Comparison of ENCODE assay signal across 9 cellular contexts in genomic region chr2:44954902-44955592, GRCh38. TPM values are rescaled to one million over a fixed set of nuclear protein-coding genes. Genes with fewer than 3 reads are reported as not detected.
DNase-seq lines count a peak whose midpoint lies in the region; ATAC-seq and TF ChIP-seq lines count a peak whose summit lies in the region.
"Had no signal": no experiment of that assay in that cellular context is flagged by ENCODE, and none has a peak within 500 bp of the region (broad histone marks: within the 10 kb centered on the region; RNA-seq: fewer than 3 reads in every experiment).

No MANE protein-coding gene starts in this region.

- in situ Hi-C loops in KBM-7 (cut with MboI; ENCODE audit: low pct_unique_long_range_greater_than_20kb, low sequenced_read_pairs): no loop called here

- peaks cover 8% of the 10 kb centered on the region; the same call in 1 of the 2 replicates for H3F3A ChIP-seq in GM23338 (replicated peaks; ENCODE audit: low read depth)

- H3K4me3 ChIP-seq in ACC112 (ENCODE audit: low read depth, low read length): peak overlapping the region; percentile 69
- H3K4me3 ChIP-seq in GM23338: peak overlapping the region; percentile 54
- peak overlapping the region in 2 of 3 donors; percentile 24 to 25 for H3K4me3 ChIP-seq in liver (ENCODE audit: low read depth in 1 of 3, low read length in 3 of 3)

- H4K20me1 ChIP-seq in GM23338 (replicated peaks; ENCODE audit: insufficient read depth): no peaks in the 10 kb centered on the region; the same call in 1 of the 2 replicates

- peaks cover 70% of the 10 kb centered on the region for H3K27me3 Mint-ChIP-seq in GM23338 (ENCODE audit: insufficient read depth, low read depth, poor library complexity)
- H3K27me3 Mint-ChIP-seq in activated T-helper 2 cell treated with anti-CD3 and anti-CD28 coated beads, Interferon-gamma antibody, Interleukin-2, Interleukin-4, amounts not matched to agents 10 μg/mL and 5 μg/mL and 100 μg/mL, durations not matched to agents 14 hours and 24 hours and 36 hours (ENCODE audit: low read depth): peaks cover 70% of the 10 kb centered on the region

- H3K4me3 Mint-ChIP-seq in GM23338: peak overlapping the region; percentile 68
- H3K4me3 Mint-ChIP-seq in activated T-helper 2 cell treated with anti-CD3 and anti-CD28 coated beads, Interferon-gamma antibody, Interleukin-2, Interleukin-4, amounts not matched to agents 10 μg/mL and 5 μg/mL and 100 μg/mL, durations not matched to agents 14 hours and 24 hours and 36 hours (ENCODE audit: low read depth): peak overlapping the region; percentile 45

- no peak overlapping the region for H3K27ac Mint-ChIP-seq in GM23338
- no peak overlapping the region for H3K27ac Mint-ChIP-seq in activated T-helper 2 cell treated with anti-CD3 and anti-CD28 coated beads, Interferon-gamma antibody, Interleukin-2, Interleukin-4, amounts not matched to agents 10 μg/mL and 5 μg/mL and 100 μg/mL, durations not matched to agents 14 hours and 24 hours and 36 hours

- H3K27ac ChIP-seq in ACC112 (ENCODE audit: low read depth, low read length) (no peak overlapping the region), GM23338 (ENCODE audit: low read depth) (no peak overlapping the region), liver (ENCODE audit: low read depth in 1 of 2, low read length in 2 of 2) (no peak overlapping the region)
- H3K27ac ChIP-seq: skin epidermis had no signal

- WGBS in liver: 5% methylated on average over 43 of the region's 43 CpGs

- H3K79me2 ChIP-seq in ACC112 (ENCODE audit: control insufficient read depth, insufficient read depth, low read length, unreplicated experiment) (no peaks in the 10 kb centered on the region), GM23338 (replicated peaks; ENCODE audit: insufficient read depth) (no peaks in the 10 kb centered on the region)

- H2AFZ ChIP-seq in ACC112 (ENCODE audit: low read length, unreplicated experiment) (peak overlapping the region; percentile 34), GM23338 (peak overlapping the region; percentile 88)

- TF ChIP-seq CTCF in GM23338 (conservative IDR thresholded peaks at IDR 0.05; ENCODE audit: low read depth in 2 of 2): no peak
- no peak for TF ChIP-seq CTCF in liver (IDR thresholded peaks at IDR 0.05; ENCODE audit: low read depth, low read length, missing input control)

- no peaks in the 10 kb centered on the region; the same call in 1 of the 3 replicates for H3K36me3 Mint-ChIP-seq in GM23338 (ENCODE audit: low read depth)
- H3K36me3 Mint-ChIP-seq in activated T-helper 2 cell treated with anti-CD3 and anti-CD28 coated beads, Interferon-gamma antibody, Interleukin-2, Interleukin-4, amounts not matched to agents 10 μg/mL and 5 μg/mL and 100 μg/mL, durations not matched to agents 14 hours and 24 hours and 36 hours (ENCODE audit: low read depth): no peaks in the 10 kb centered on the region

- DNase-seq in GM23338 (ENCODE audit: low spot score): no peak
- no peak for DNase-seq in activated T-helper 2 cell treated with anti-CD3 and anti-CD28 coated beads, Interferon-gamma antibody, Interleukin-2, Interleukin-4, amounts not matched to agents 10 μg/mL and 5 μg/mL and 100 μg/mL, durations not matched to agents 14 hours and 24 hours and 36 hours (ENCODE audit: low spot score)
- DNase-seq in kidney tubule cell (ENCODE audit: low spot score): no peak
- DNase-seq in stimulated activated CD4-positive, alpha-beta T cell treated with anti-CD3 and anti-CD28 coated beads, Interleukin-12 subunit alpha, Interleukin-12 subunit beta, amount 100 ng/mL, for 4 hours: no peak
- no peak for DNase-seq in UCSD-AML1 (lab: John Stamatoyannopoulos, UW; ENCODE audit: unreplicated experiment)
- no peak for DNase-seq in KBM-7

- no peak for TF ChIP-seq RAD21 in liver (IDR thresholded peaks at IDR 0.05)

- peak; percentile 3 for ATAC-seq in GM23338

- H3K9me3 ChIP-seq in liver (ENCODE audit: control insufficient read depth in 4 of 4, low read length in 3 of 4): no peaks in the 10 kb centered on the region

- H3K36me3 ChIP-seq in ACC112 (ENCODE audit: insufficient read depth, low read length) (no peaks in the 10 kb centered on the region), GM23338 (ENCODE audit: insufficient read depth) (no peaks in the 10 kb centered on the region), liver (ENCODE audit: control insufficient read depth in 4 of 4, insufficient read depth in 3 of 4, low read depth in 1 of 4, low read length in 3 of 4) (no peaks in the 10 kb centered on the region)

- H3K9me3 Mint-ChIP-seq in GM23338: peaks cover 5% of the 10 kb centered on the region; the same call in 2 of the 3 replicates
- no peaks in the 10 kb centered on the region for H3K9me3 Mint-ChIP-seq in activated T-helper 2 cell treated with anti-CD3 and anti-CD28 coated beads, Interferon-gamma antibody, Interleukin-2, Interleukin-4, amounts not matched to agents 10 μg/mL and 5 μg/mL and 100 μg/mL, durations not matched to agents 14 hours and 24 hours and 36 hours

- H3K27me3 ChIP-seq in ACC112 (ENCODE audit: insufficient read depth, low read length) (peaks cover 36% of the 10 kb centered on the region), GM23338 (ENCODE audit: insufficient read depth) (peaks cover 81% of the 10 kb centered on the region), liver (ENCODE audit: control insufficient read depth in 4 of 4, insufficient read depth in 4 of 4, low read length in 3 of 4) (peaks cover 3 to 18% (median 11%) of the 10 kb centered on the region in 4 donors)

- H3K4me1 Mint-ChIP-seq in GM23338: peaks cover 41% of the 10 kb centered on the region
- peaks cover 14% of the 10 kb centered on the region for H3K4me1 Mint-ChIP-seq in activated T-helper 2 cell treated with anti-CD3 and anti-CD28 coated beads, Interferon-gamma antibody, Interleukin-2, Interleukin-4, amounts not matched to agents 10 μg/mL and 5 μg/mL and 100 μg/mL, durations not matched to agents 14 hours and 24 hours and 36 hours (ENCODE audit: low read depth)

- H3K4me1 ChIP-seq in ACC112 (ENCODE audit: control insufficient read depth, insufficient read depth, low read length, unreplicated experiment) (peaks cover 18% of the 10 kb centered on the region), GM23338 (ENCODE audit: insufficient read depth) (peaks cover 41% of the 10 kb centered on the region), liver (ENCODE audit: control insufficient read depth in 4 of 4, insufficient read depth in 4 of 4, low read length in 3 of 4) (peaks cover 9 to 38% (median 31%) of the 10 kb centered on the region in 4 donors)

- H3K9ac ChIP-seq in liver (ENCODE audit: low read depth in 1 of 2, low read length in 2 of 2): no peak overlapping the region

- intact Hi-C loops in activated T-helper 2 cell treated with anti-CD3 and anti-CD28 coated beads, Interferon-gamma antibody, Interleukin-2, Interleukin-4, amounts not matched to agents 10 μg/mL and 5 μg/mL and 100 μg/mL, durations not matched to agents 14 hours and 24 hours and 36 hours (cut with micrococcal nuclease): loop anchor here (1.0 to 10.0 kb wide), 5 partner anchors 476 to 910 kb away; no protein-coding TSS in a partner anchor

- H3K4me2 ChIP-seq in GM23338: peak overlapping the region; percentile 80

- no peaks in the 10 kb centered on the region for H3K9me2 ChIP-seq in GM23338 (ENCODE audit: insufficient read depth)

TF ChIP-seq in GM23338, 12 proteins besides CTCF, POLR2A, EP300 and RAD21:
- TF ChIP-seq CREB1 (CRISPR knock-in tag; IDR thresholded peaks at IDR 0.05; ENCODE audit: low read depth) (no peak), EZH2 (IDR thresholded peaks at IDR 0.05; ENCODE audit: low read depth, unreplicated experiment) (peak; percentile 75)

TF ChIP-seq in liver, 16 proteins besides CTCF, POLR2A, EP300 and RAD21:
- no peak for TF ChIP-seq TAF1 (conservative IDR thresholded peaks at IDR 0.05)
- TF ChIP-seq EGR1 (IDR thresholded peaks at IDR 0.05; ENCODE audit: low read depth in 2 of 2): no peak
- no peak for TF ChIP-seq RXRA (IDR thresholded peaks at IDR 0.05)

RNA-seq across cellular contexts. Expression of gene SIX3, which starts 13.5 kb away (rescaled TPM):
- total RNA-seq in GM23338 (2014; rRNA removed; shearing (Covaris generic)): 0.28 TPM in 1 of 2 replicates, not detected in the other
- polyA plus RNA-seq in GM23338 (2016; fragmentation: Nextera tagmentation; extraction: Ambion mirVana) (0.21 and 0.37 TPM in 2 replicates), liver (not detected)
- 0.25 and 0.34 TPM in 2 replicates for total RNA-seq in activated T-helper 2 cell treated with anti-CD3 and anti-CD28 coated beads, Interferon-gamma antibody, Interleukin-2, Interleukin-4, amounts not matched to agents 10 μg/mL and 5 μg/mL and 100 μg/mL, durations not matched to agents 14 hours and 24 hours and 36 hours
- not detected for total RNA-seq in liver

RNA-seq across cellular contexts. Expression of gene SIX2, which starts 54.2 kb away (rescaled TPM):
- total RNA-seq in GM23338 (2014; rRNA removed; shearing (Covaris generic)): 0.31 and 0.87 TPM in 2 replicates
- polyA plus RNA-seq in GM23338 (2016; fragmentation: Nextera tagmentation; extraction: Ambion mirVana): 1.1 and 1.3 TPM in 2 replicates
- total RNA-seq in activated T-helper 2 cell treated with anti-CD3 and anti-CD28 coated beads, Interferon-gamma antibody, Interleukin-2, Interleukin-4, amounts not matched to agents 10 μg/mL and 5 μg/mL and 100 μg/mL, durations not matched to agents 14 hours and 24 hours and 36 hours: not detected in 2 replicates
- total RNA-seq in liver: not detected
- polyA plus RNA-seq in liver: not detected
